16 cellular contexts compared by ENCODE assay signal in genomic region chr15:63373866-63374548, GRCh38. TPM values are rescaled to one million over a fixed set of nuclear protein-coding genes. Genes with fewer than 3 reads are reported as not detected.
DNase-seq lines count a peak whose midpoint lies in the region; ATAC-seq and TF ChIP-seq lines count a peak whose summit lies in the region.
"Had no signal": no experiment of that assay in that cellular context is flagged by ENCODE, and none has a peak within 500 bp of the region (broad histone marks: within the 10 kb centered on the region; RNA-seq: fewer than 3 reads in every experiment).

No MANE protein-coding gene starts in this region.

- CTCF ChIA-PET in AG04450 (lab: Charles Lee): no interaction called here

- intact Hi-C loops in esophagus muscularis mucosa (cut with DNase I): no loop called here

- H3K27ac ChIP-seq in AG04450 (ENCODE audit: low read depth, low read length) (peak overlapping the region; percentile 66), VCaP (peak overlapping the region; percentile 61; the same call in 1 of the 2 replicates), esophagus muscularis mucosa (replicated peaks in 1 of 4) (peak overlapping the region; percentile 63 to 71 (median 69))
- H3K27ac ChIP-seq: SK-N-MC had no signal

- POLR2A ChIA-PET in AG04450 (lab: Yijun Ruan, JAX): interaction anchor here (0.6 kb wide), 1 partner anchor 54 kb away, joined by 3 read pairs; no protein-coding TSS in a partner anchor

- H3K4me1 ChIP-seq in esophagus muscularis mucosa (peaks cover 17 to 57% (median 46%) of the 10 kb centered on the region in 4 donors), skeletal muscle satellite cell (ENCODE audit: control insufficient read depth, insufficient read depth, low read length) (peaks cover 57% of the 10 kb centered on the region)

- DNase-seq in AG04450 (ENCODE audit: low read depth, low spot score) (no peak), esophagus muscularis mucosa (ENCODE audit: extremely low spot score) (no peak), DMS 273 (lab: John Stamatoyannopoulos, UW; ENCODE audit: unreplicated experiment) (no peak), NCI-H1105 treated with DMSO at 0.1 percent for 48 hours (lab: John Stamatoyannopoulos, UW) (no peak), iPS-NIHi7 (ENCODE audit: extremely low spot score) (no peak)
- DNase-seq: CD8-positive, alpha-beta T cell; effector memory CD4-positive, alpha-beta T cell; MM.1S; NCI-H2227 treated with DMSO at 0.1 percent for 48 hours; sigmoid colon had no signal

- TF ChIP-seq CTCF in AG04450 (IDR thresholded peaks at IDR 0.05; ENCODE audit: low read depth, low read length) (no peak), VCaP (conservative IDR thresholded peaks at IDR 0.05) (no peak), esophagus muscularis mucosa (IDR thresholded peaks at IDR 0.05) (no peak)

- TF ChIP-seq POLR2A in esophagus muscularis mucosa (IDR thresholded peaks at IDR 0.05; ENCODE audit: low read depth): no peak

- H3K36me3 ChIP-seq in esophagus muscularis mucosa (no peaks in the 10 kb centered on the region), skeletal muscle satellite cell (ENCODE audit: insufficient read depth, low read length) (no peaks in the 10 kb centered on the region)
- H3K36me3 ChIP-seq: sigmoid colon had no signal

- H3K4me3 ChIP-seq in AG04450 (ENCODE audit: low read depth, low read length): no peak overlapping the region
- no peak overlapping the region for H3K4me3 ChIP-seq in esophagus muscularis mucosa
- H3K4me3 ChIP-seq in skeletal muscle satellite cell (ENCODE audit: low read length): no peak overlapping the region
- H3K4me3 ChIP-seq: sigmoid colon, SK-N-MC had no signal

- TF ChIP-seq EP300 in esophagus muscularis mucosa (IDR thresholded peaks at IDR 0.05): no peak

- H3K27me3 ChIP-seq in AG04450 (ENCODE audit: control insufficient read depth, insufficient read depth, low read length) (no peaks in the 10 kb centered on the region), esophagus muscularis mucosa (no peaks in the 10 kb centered on the region), skeletal muscle satellite cell (ENCODE audit: control insufficient read depth, insufficient read depth, low read length) (no peaks in the 10 kb centered on the region)

- ATAC-seq in HG02759 (IDR thresholded peaks at IDR 0.05; ENCODE audit: unreplicated experiment): no peak
- ATAC-seq: activated CD4-positive, CD25-positive, alpha-beta regulatory T cell treated with anti-CD3 and anti-CD28 coated beads, Interleukin-2, amount 50 U/mL, for 24 hours; CD8-positive, alpha-beta T cell had no signal

- 88% methylated on average over 9 of the region's 9 CpGs for WGBS in esophagus muscularis mucosa

- H3K4me2 ChIP-seq in skeletal muscle satellite cell (ENCODE audit: low read length): peak overlapping the region; percentile 74

- H3K9me3 ChIP-seq in AG04450 (ENCODE audit: control insufficient read depth, insufficient read depth, low read length): no peaks in the 10 kb centered on the region; the same call in 1 of the 2 replicates
- no peaks in the 10 kb centered on the region for H3K9me3 ChIP-seq in esophagus muscularis mucosa
- H3K9me3 ChIP-seq in skeletal muscle satellite cell (replicated peaks; ENCODE audit: low read length): no peaks in the 10 kb centered on the region
- H3K9me3 ChIP-seq: sigmoid colon had no signal

- H3K9ac ChIP-seq in skeletal muscle satellite cell (ENCODE audit: low read depth, low read length): no peak overlapping the region

RNA-seq across cellular contexts. Expression of gene CA12, which starts 7.6 kb away (rescaled TPM):
- polyA plus RNA-seq in AG04450 (2011; rRNA removed): 55.5 and 61.4 TPM in 2 replicates
- polyA minus RNA-seq in AG04450 (2011; rRNA and poly(A)+ RNA removed): 29.4 and 34.4 TPM in 2 replicates
- total RNA-seq in esophagus muscularis mucosa: 10 to 100 TPM in 1 of 4 donors, 1 to 10 TPM in 3; 2.3 to 14.5 (median 6.0) TPM
- 110 and 114 TPM in 2 replicates for total RNA-seq in skeletal muscle satellite cell (2012; rRNA removed)
- total RNA-seq: CD8-positive, alpha-beta T cell had no signal
- polyA plus RNA-seq: naive thymus-derived CD4-positive, alpha-beta T cell had no signal
